18 cellular contexts compared by ENCODE assay signal in the genomic region with DNA sequence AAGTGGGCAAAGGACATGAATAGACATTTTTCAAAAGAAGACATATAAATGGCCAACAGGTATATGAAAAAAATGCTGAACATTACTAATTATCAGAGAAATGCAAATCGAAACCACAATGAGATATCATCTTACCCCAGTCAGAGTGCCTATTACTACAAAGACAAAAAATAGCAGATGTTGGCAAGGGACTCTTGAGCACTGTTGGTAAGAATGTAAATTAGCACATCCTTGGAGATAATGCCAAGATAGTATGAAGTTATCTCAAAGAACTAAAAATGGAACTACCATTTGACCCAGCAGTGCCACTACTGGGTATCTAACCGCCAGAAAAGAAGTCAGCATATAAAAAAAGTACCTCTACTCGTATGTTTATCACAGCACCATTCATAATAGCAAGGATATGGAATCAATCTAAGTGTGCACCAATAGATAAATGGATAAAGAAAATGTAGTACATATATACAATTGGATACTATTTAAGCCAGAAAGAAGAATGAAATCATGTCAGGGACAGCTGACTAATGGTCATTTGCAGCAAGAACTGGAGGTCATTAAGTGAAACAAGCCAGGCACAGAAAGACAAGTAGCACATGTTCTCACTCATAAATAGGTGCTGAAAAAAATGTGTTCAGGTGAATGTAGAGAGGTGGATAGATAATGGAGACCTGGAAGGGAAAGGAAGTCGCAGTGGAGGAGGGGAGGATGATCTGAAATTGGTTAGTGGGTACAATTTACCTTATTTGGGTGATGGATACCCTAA.
"Had no signal": no experiment of that assay in that cellular context is flagged by ENCODE, and none has a peak within 500 bp of the region (broad histone marks: within the 10 kb centered on the region; RNA-seq: fewer than 3 reads in every experiment).

No MANE protein-coding gene starts in this region.

- H3K27ac ChIP-seq: adrenal gland, epithelial cell of prostate, neutrophil, tibial artery, uterus, VCaP had no signal

- H3K27me3 Mint-ChIP-seq: central memory CD8-positive, alpha-beta T cell; effector memory CD8-positive, alpha-beta T cell; naive B cell had no signal

- H3K9me3 ChIP-seq: adrenal gland, neutrophil, tibial artery, uterus had no signal

- H3K27ac Mint-ChIP-seq: activated CD8-positive, alpha-beta T cell treated with anti-CD3 and anti-CD28 coated beads, Interleukin-2, amount 10 ng/mL, durations not matched to agents 7 days and 5 days; activated T-helper 1 cell treated with anti-CD3 and anti-CD28 coated beads, Interleukin-12 subunit alpha, Interleukin-12 subunit beta, Interleukin-2, Interleukin-4 antibody, amounts not matched to agents 30 ng/mL and 10 ng/mL and 1 ng/mL, durations not matched to agents 14 hours and 24 hours and 36 hours; effector memory CD8-positive, alpha-beta T cell had no signal

- H3K4me2 ChIP-seq: smooth muscle cell had no signal

- H3K4me3 ChIP-seq: adrenal gland, lung, smooth muscle cell, tibial artery, uterus had no signal

- H3K36me3 ChIP-seq: adrenal gland, neutrophil, tibial artery, uterus had no signal

- H3K4me3 Mint-ChIP-seq: activated CD8-positive, alpha-beta T cell treated with anti-CD3 and anti-CD28 coated beads, Interleukin-2, amount 10 ng/mL, durations not matched to agents 7 days and 5 days; activated T-helper 1 cell treated with anti-CD3 and anti-CD28 coated beads, Interleukin-12 subunit alpha, Interleukin-12 subunit beta, Interleukin-2, Interleukin-4 antibody, amounts not matched to agents 30 ng/mL and 10 ng/mL and 1 ng/mL, durations not matched to agents 14 hours and 24 hours and 36 hours; central memory CD8-positive, alpha-beta T cell; naive B cell had no signal

- H3K27me3 ChIP-seq: adrenal gland, neutrophil, tibial artery, uterus had no signal

- H3K4me1 Mint-ChIP-seq: naive B cell had no signal

- H3K4me1 ChIP-seq: uterus had no signal

- H3K9me3 Mint-ChIP-seq: activated T-helper 1 cell treated with anti-CD3 and anti-CD28 coated beads, Interleukin-12 subunit alpha, Interleukin-12 subunit beta, Interleukin-2, Interleukin-4 antibody, amounts not matched to agents 30 ng/mL and 10 ng/mL and 1 ng/mL, durations not matched to agents 14 hours and 24 hours and 36 hours; central memory CD8-positive, alpha-beta T cell; effector memory CD8-positive, alpha-beta T cell; naive B cell had no signal

- ATAC-seq: activated CD8-positive, alpha-beta T cell treated with anti-CD3 and anti-CD28 coated beads, Interleukin-2, amount 10 ng/mL, durations not matched to agents 7 days and 5 days; effector memory CD8-positive, alpha-beta T cell had no signal

- DNase-seq: activated CD4-positive, alpha-beta T cell treated with anti-CD3 and anti-CD28 coated beads for 48 hours; activated CD8-positive, alpha-beta T cell treated with anti-CD3 and anti-CD28 coated beads, Interleukin-2, amount 10 ng/mL, durations not matched to agents 7 days and 5 days; activated naive CD4-positive, alpha-beta T cell; adrenal gland; effector memory CD8-positive, alpha-beta T cell; hypothalamus; kidney glomerular epithelial cell; midbrain; naive B cell; tibial artery; uterus had no signal
